Comparison of ENCODE assay signal across 8 cellular contexts in genomic region chr10:103712898-103713498, GRCh38.
DNase-seq lines count a peak whose midpoint lies in the region; FAIRE-seq and TF ChIP-seq lines count a peak whose summit lies in the region.

No MANE protein-coding gene starts in this region.

- no peak for FAIRE-seq in urothelium cell line (lab: Jason Lieb, UNC)

- no peaks in the 10 kb centered on the region for H4K20me1 ChIP-seq in Karpas-422 (ENCODE audit: insufficient read depth, low read depth, low read length)

- no peaks in the 10 kb centered on the region for H3K9me2 ChIP-seq in Karpas-422 (replicated peaks; ENCODE audit: insufficient read depth, low read length)

- H3K36me3 ChIP-seq in BJ (ENCODE audit: control insufficient read depth, insufficient read depth, low read length) (peaks cover 3% of the 10 kb centered on the region), Karpas-422 (ENCODE audit: insufficient read depth, low read length) (no peaks in the 10 kb centered on the region)

- H3K4me2 ChIP-seq in Karpas-422 (ENCODE audit: low read depth, low read length, poor library complexity, severe bottlenecking), result no peak overlapping the region

- CTCF ChIA-PET in BJ (lab: Yijun Ruan, JAX), result interaction anchor here (0.8 to 10.0 kb wide), 34 partner anchors 8 to 567 kb away, joined by 3 to 160 read pairs (median 4); partner anchors contain the start of gene SH3PXD2A

- no peaks in the 10 kb centered on the region for H3K79me2 ChIP-seq in Karpas-422 (ENCODE audit: low read length)

- H3K9me3 ChIP-seq in Karpas-422 (ENCODE audit: low read length), result no peaks in the 10 kb centered on the region

- no peak overlapping the region for H3K9ac ChIP-seq in Karpas-422 (ENCODE audit: low read length)

- no peaks in the 10 kb centered on the region for H3K4me1 ChIP-seq in Karpas-422 (ENCODE audit: low read length)

- intact Hi-C loops in posterior vena cava (cut with DNase I), result no loop called here

- POLR2A ChIA-PET in BJ (lab: Charles Lee), result no interaction called here

- TF ChIP-seq CTCF in BJ (IDR thresholded peaks at IDR 0.05; ENCODE audit: insufficient read depth, low read depth, low read length), result peak; percentile 82

- H3K27me3 ChIP-seq in BJ (ENCODE audit: control insufficient read depth, insufficient read depth, low read length) (no peaks in the 10 kb centered on the region), Karpas-422 (ENCODE audit: low read length) (no peaks in the 10 kb centered on the region)

- DNase-seq in BJ (ENCODE audit: low read depth) (no peak), GM19238 (ENCODE audit: insufficient read length, low spot score) (peak; percentile 73), Karpas-422 (peak; percentile 92), SKM-1 (lab: John Stamatoyannopoulos, UW; ENCODE audit: unreplicated experiment) (peak; percentile 54), glomerular visceral epithelial cell (ENCODE audit: extremely low spot score) (peak; percentile 76), posterior vena cava (ENCODE audit: low spot score) (peak; percentile 92), urothelium cell line (ENCODE audit: low spot score) (peak; percentile 77)
- DNase-seq in activated naive CD4-positive, alpha-beta T cell treated with anti-CD3 and anti-CD28 coated beads, Interleukin-2, amount 50 U/mL, for 16 hours, result peak; percentile 80

- no peak overlapping the region for H3K27ac ChIP-seq in Karpas-422 (ENCODE audit: low read length)

- no peak overlapping the region for H3K4me3 ChIP-seq in BJ (ENCODE audit: low read depth, low read length)
- H3K4me3 ChIP-seq in Karpas-422 (ENCODE audit: low read length), result no peak overlapping the region

- no peak overlapping the region for H2AFZ ChIP-seq in Karpas-422 (ENCODE audit: low read length)
